In the genomic region with DNA sequence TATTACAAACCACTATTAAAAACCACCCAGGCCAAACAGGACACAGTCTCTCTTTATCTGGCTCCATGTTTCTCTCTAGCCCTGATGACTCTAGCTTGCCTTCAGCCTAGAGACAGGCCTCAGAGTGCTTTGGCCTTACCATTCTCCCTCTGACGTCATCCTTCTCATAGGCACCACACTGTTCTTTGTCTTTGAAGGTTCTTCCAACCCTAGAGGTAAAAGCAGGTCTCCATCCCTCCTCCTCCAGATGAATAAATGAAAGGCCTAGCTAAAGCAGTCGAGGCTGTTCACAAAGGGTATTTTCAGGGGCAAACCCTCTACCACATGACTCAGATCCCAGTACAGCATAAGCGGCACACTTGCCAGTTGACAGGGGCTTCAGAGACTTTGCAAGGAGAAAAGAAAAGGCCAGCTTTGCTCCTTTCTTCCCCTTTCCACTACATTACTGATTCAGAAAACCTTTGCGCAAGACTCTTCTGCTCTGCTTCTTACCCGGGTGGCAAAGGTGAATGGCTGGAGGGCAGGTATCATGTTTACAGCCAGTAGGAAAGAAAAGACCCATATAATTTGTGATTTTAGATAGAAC, we compare ENCODE assay signal across 12 cellular contexts. TPM values are rescaled to one million over a fixed set of nuclear protein-coding genes. Genes with fewer than 3 reads are reported as not detected.
DNase-seq lines count a peak whose midpoint lies in the region; ATAC-seq lines count a peak whose summit lies in the region.
"Had no signal": no experiment of that assay in that cellular context is flagged by ENCODE, and none has a peak within 500 bp of the region (broad histone marks: within the 10 kb centered on the region; RNA-seq: fewer than 3 reads in every experiment).

No MANE protein-coding gene starts in this region.

- H3K36me3 Mint-ChIP-seq in activated CD4-positive, alpha-beta T cell treated with anti-CD3 and anti-CD28 coated beads, Interleukin-2, amount 10 ng/mL, durations not matched to agents 7 days and 5 days (ENCODE audit: low read depth): peaks cover 33% of the 10 kb centered on the region
- H3K36me3 Mint-ChIP-seq in activated T-helper 2 cell treated with anti-CD3 and anti-CD28 coated beads, Interferon-gamma antibody, Interleukin-2, Interleukin-4, amounts not matched to agents 10 μg/mL and 5 μg/mL and 100 μg/mL, durations not matched to agents 14 hours and 24 hours and 36 hours (ENCODE audit: low read depth): peaks cover 77% of the 10 kb centered on the region
- peaks cover 29% of the 10 kb centered on the region for H3K36me3 Mint-ChIP-seq in stimulated activated naive CD8-positive, alpha-beta T cell treated with anti-CD3 and anti-CD28 coated beads, Interleukin-15, Interleukin-2, amounts not matched to agents 100 ng/mL and 50 ng/mL, for 24 hours (ENCODE audit: low read depth)

- ATAC-seq in HG02970 (IDR thresholded peaks at IDR 0.05; ENCODE audit: low FRiP score, unreplicated experiment): peak; percentile 36
- no peak for ATAC-seq in HG03280 (IDR thresholded peaks at IDR 0.05; ENCODE audit: unreplicated experiment)
- ATAC-seq: Right ventricle myocardium inferior had no signal

- DNase-seq in activated CD4-positive, alpha-beta T cell treated with anti-CD3 and anti-CD28 coated beads, Interleukin-2, amount 10 ng/mL, durations not matched to agents 7 days and 5 days: no peak
- DNase-seq in activated CD4-positive, alpha-beta T cell treated with anti-CD3 and anti-CD28 coated beads for 1 hour: no peak
- DNase-seq in activated T-helper 2 cell treated with anti-CD3 and anti-CD28 coated beads, Interferon-gamma antibody, Interleukin-2, Interleukin-4, amounts not matched to agents 10 μg/mL and 5 μg/mL and 100 μg/mL, durations not matched to agents 14 hours and 24 hours and 36 hours (ENCODE audit: low spot score): no peak
- no peak for DNase-seq in posterior cingulate gyrus
- no peak for DNase-seq in AG20443 (ENCODE audit: low spot score)
- DNase-seq: adrenal gland, IMR-90 had no signal

- no peak overlapping the region for H3K4me3 Mint-ChIP-seq in activated CD4-positive, alpha-beta T cell treated with anti-CD3 and anti-CD28 coated beads, Interleukin-2, amount 10 ng/mL, durations not matched to agents 7 days and 5 days
- no peak overlapping the region for H3K4me3 Mint-ChIP-seq in activated T-helper 2 cell treated with anti-CD3 and anti-CD28 coated beads, Interferon-gamma antibody, Interleukin-2, Interleukin-4, amounts not matched to agents 10 μg/mL and 5 μg/mL and 100 μg/mL, durations not matched to agents 14 hours and 24 hours and 36 hours (ENCODE audit: low read depth)
- H3K4me3 Mint-ChIP-seq in stimulated activated naive CD8-positive, alpha-beta T cell treated with anti-CD3 and anti-CD28 coated beads, Interleukin-15, Interleukin-2, amounts not matched to agents 100 ng/mL and 50 ng/mL, for 24 hours: peak overlapping the region; percentile 51
- H3K4me3 Mint-ChIP-seq: B cell had no signal

- POLR2A ChIA-PET in activated CD4-positive, alpha-beta T cell treated with anti-CD3 and anti-CD28 coated beads, Interleukin-2, amount 10 ng/mL, durations not matched to agents 7 days and 5 days (lab: Charles Lee): interaction anchor here (0.6 to 0.8 kb wide), 5 partner anchors 20 to 100 kb away, joined by 3 to 8 read pairs (median 3); partner anchors contain the start of gene CBX3

- CTCF ChIA-PET in activated CD4-positive, alpha-beta T cell treated with anti-CD3 and anti-CD28 coated beads, Interleukin-2, amount 10 ng/mL, durations not matched to agents 7 days and 5 days (lab: Charles Lee): interaction anchor here (0.5 to 2.4 kb wide), 5 partner anchors 9 to 43 kb away, joined by 3 to 16 read pairs (median 5); partner anchors contain the start of gene NFE2L3

- H3K27ac Mint-ChIP-seq in activated CD4-positive, alpha-beta T cell treated with anti-CD3 and anti-CD28 coated beads, Interleukin-2, amount 10 ng/mL, durations not matched to agents 7 days and 5 days: peak overlapping the region; percentile 63
- peak overlapping the region; percentile 88 for H3K27ac Mint-ChIP-seq in activated T-helper 2 cell treated with anti-CD3 and anti-CD28 coated beads, Interferon-gamma antibody, Interleukin-2, Interleukin-4, amounts not matched to agents 10 μg/mL and 5 μg/mL and 100 μg/mL, durations not matched to agents 14 hours and 24 hours and 36 hours
- peak overlapping the region; percentile 81 for H3K27ac Mint-ChIP-seq in stimulated activated naive CD8-positive, alpha-beta T cell treated with anti-CD3 and anti-CD28 coated beads, Interleukin-15, Interleukin-2, amounts not matched to agents 100 ng/mL and 50 ng/mL, for 24 hours
- H3K27ac Mint-ChIP-seq: B cell had no signal

- peaks cover 45% of the 10 kb centered on the region for H3K4me1 Mint-ChIP-seq in activated CD4-positive, alpha-beta T cell treated with anti-CD3 and anti-CD28 coated beads, Interleukin-2, amount 10 ng/mL, durations not matched to agents 7 days and 5 days
- peaks cover 40% of the 10 kb centered on the region for H3K4me1 Mint-ChIP-seq in activated T-helper 2 cell treated with anti-CD3 and anti-CD28 coated beads, Interferon-gamma antibody, Interleukin-2, Interleukin-4, amounts not matched to agents 10 μg/mL and 5 μg/mL and 100 μg/mL, durations not matched to agents 14 hours and 24 hours and 36 hours (ENCODE audit: low read depth)
- peaks cover 60% of the 10 kb centered on the region for H3K4me1 Mint-ChIP-seq in stimulated activated naive CD8-positive, alpha-beta T cell treated with anti-CD3 and anti-CD28 coated beads, Interleukin-15, Interleukin-2, amounts not matched to agents 100 ng/mL and 50 ng/mL, for 24 hours (ENCODE audit: low read depth)

- intact Hi-C loops in activated T-helper 2 cell treated with anti-CD3 and anti-CD28 coated beads, Interferon-gamma antibody, Interleukin-2, Interleukin-4, amounts not matched to agents 10 μg/mL and 5 μg/mL and 100 μg/mL, durations not matched to agents 14 hours and 24 hours and 36 hours (cut with micrococcal nuclease): loop anchor here (1.0 kb wide), 1 partner anchor 10 kb away; no protein-coding TSS in a partner anchor
- intact Hi-C loops in posterior cingulate gyrus (cut with DNase I): no loop called here

- no peaks in the 10 kb centered on the region for H3K27me3 Mint-ChIP-seq in activated CD4-positive, alpha-beta T cell treated with anti-CD3 and anti-CD28 coated beads, Interleukin-2, amount 10 ng/mL, durations not matched to agents 7 days and 5 days
- no peaks in the 10 kb centered on the region for H3K27me3 Mint-ChIP-seq in activated T-helper 2 cell treated with anti-CD3 and anti-CD28 coated beads, Interferon-gamma antibody, Interleukin-2, Interleukin-4, amounts not matched to agents 10 μg/mL and 5 μg/mL and 100 μg/mL, durations not matched to agents 14 hours and 24 hours and 36 hours (ENCODE audit: low read depth)
- no peaks in the 10 kb centered on the region for H3K27me3 Mint-ChIP-seq in stimulated activated naive CD8-positive, alpha-beta T cell treated with anti-CD3 and anti-CD28 coated beads, Interleukin-15, Interleukin-2, amounts not matched to agents 100 ng/mL and 50 ng/mL, for 24 hours
- H3K27me3 Mint-ChIP-seq: B cell had no signal

- H3K9me3 Mint-ChIP-seq in activated CD4-positive, alpha-beta T cell treated with anti-CD3 and anti-CD28 coated beads, Interleukin-2, amount 10 ng/mL, durations not matched to agents 7 days and 5 days: peaks cover 3% of the 10 kb centered on the region
- H3K9me3 Mint-ChIP-seq in activated T-helper 2 cell treated with anti-CD3 and anti-CD28 coated beads, Interferon-gamma antibody, Interleukin-2, Interleukin-4, amounts not matched to agents 10 μg/mL and 5 μg/mL and 100 μg/mL, durations not matched to agents 14 hours and 24 hours and 36 hours: peaks cover 10% of the 10 kb centered on the region
- H3K9me3 Mint-ChIP-seq in stimulated activated naive CD8-positive, alpha-beta T cell treated with anti-CD3 and anti-CD28 coated beads, Interleukin-15, Interleukin-2, amounts not matched to agents 100 ng/mL and 50 ng/mL, for 24 hours: no peaks in the 10 kb centered on the region

RNA-seq across cellular contexts. Expression of gene NFE2L3, which starts 14.8 kb away (rescaled TPM):
- 10 to 100 TPM; 12.0 to 15.3 TPM for total RNA-seq in activated CD4-positive, alpha-beta T cell treated with anti-CD3 and anti-CD28 coated beads, Interleukin-2, amount 10 ng/mL, durations not matched to agents 7 days and 5 days
- total RNA-seq in activated T-helper 2 cell treated with anti-CD3 and anti-CD28 coated beads, Interferon-gamma antibody, Interleukin-2, Interleukin-4, amounts not matched to agents 10 μg/mL and 5 μg/mL and 100 μg/mL, durations not matched to agents 14 hours and 24 hours and 36 hours: 42.3 and 44.6 TPM in 2 replicates

RNA-seq across cellular contexts. Expression of gene HNRNPA2B1, which starts 33.8 kb away (rescaled TPM):
- total RNA-seq in activated CD4-positive, alpha-beta T cell treated with anti-CD3 and anti-CD28 coated beads, Interleukin-2, amount 10 ng/mL, durations not matched to agents 7 days and 5 days: 100 to 1,000 TPM; 649 to 781 TPM
- total RNA-seq in activated T-helper 2 cell treated with anti-CD3 and anti-CD28 coated beads, Interferon-gamma antibody, Interleukin-2, Interleukin-4, amounts not matched to agents 10 μg/mL and 5 μg/mL and 100 μg/mL, durations not matched to agents 14 hours and 24 hours and 36 hours: 835 and 845 TPM in 2 replicates

RNA-seq across cellular contexts. Expression of gene CBX3, which starts 34.8 kb away (rescaled TPM):
- total RNA-seq in activated CD4-positive, alpha-beta T cell treated with anti-CD3 and anti-CD28 coated beads, Interleukin-2, amount 10 ng/mL, durations not matched to agents 7 days and 5 days: 100 to 1,000 TPM; 217 to 235 TPM
- 274 and 275 TPM in 2 replicates for total RNA-seq in activated T-helper 2 cell treated with anti-CD3 and anti-CD28 coated beads, Interferon-gamma antibody, Interleukin-2, Interleukin-4, amounts not matched to agents 10 μg/mL and 5 μg/mL and 100 μg/mL, durations not matched to agents 14 hours and 24 hours and 36 hours
